Comparison of ENCODE assay signal across 10 cellular contexts in the genomic region with DNA sequence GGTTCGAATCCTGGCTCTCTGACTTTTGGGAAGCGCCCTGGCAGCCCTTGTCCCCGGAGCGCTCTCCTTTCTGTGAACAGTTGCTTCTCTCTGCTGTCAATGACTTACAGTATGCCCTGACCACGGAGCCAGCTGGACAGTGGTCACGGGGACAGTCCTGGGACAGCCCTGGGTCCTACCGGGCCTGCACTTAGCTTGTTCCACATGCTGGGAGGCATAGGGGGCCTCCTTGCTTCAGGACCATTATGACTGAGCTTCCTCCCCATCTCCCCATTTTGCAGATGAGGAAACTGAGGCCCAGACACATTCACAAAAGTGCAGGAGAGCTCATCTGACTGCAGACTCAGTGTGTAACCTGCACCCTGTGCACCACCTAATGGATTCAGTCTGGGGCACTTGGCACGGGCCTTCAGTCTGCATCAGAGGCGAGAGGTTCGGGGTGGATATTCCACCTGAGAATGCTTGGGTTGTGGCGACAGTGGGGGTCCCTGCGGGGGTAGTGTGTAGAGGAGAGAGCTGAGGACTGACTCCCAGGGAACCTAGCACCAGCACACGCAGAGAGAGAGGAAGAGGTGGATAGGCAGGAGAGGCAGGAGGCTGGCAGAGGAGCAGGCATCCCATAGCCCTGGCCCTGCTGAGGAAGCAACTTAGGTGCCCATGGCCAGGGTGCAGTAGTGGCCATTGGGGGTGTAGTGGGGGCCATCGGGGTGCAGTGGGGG. TPM values are rescaled to one million over a fixed set of nuclear protein-coding genes. Genes with fewer than 3 reads are reported as not detected.
A peak's percentile ranks its signal among the peaks of the same experiment; 100 is the strongest.
DNase-seq lines count a peak whose midpoint lies in the region; ATAC-seq and TF ChIP-seq lines count a peak whose summit lies in the region.
"Had no signal": no experiment of that assay in that cellular context is flagged by ENCODE, and none has a peak within 500 bp of the region (broad histone marks: within the 10 kb centered on the region; RNA-seq: fewer than 3 reads in every experiment).

No MANE protein-coding gene starts in this region.

- H3K4me1 Mint-ChIP-seq in Calu3 (ENCODE audit: low read depth, unreplicated experiment) = peaks cover 36% of the 10 kb centered on the region
- H3K4me1 Mint-ChIP-seq in activated CD8-positive, alpha-beta T cell treated with anti-CD3 and anti-CD28 coated beads for 36 hours (ENCODE audit: low read depth) = no peaks in the 10 kb centered on the region

- BruUV-seq in Calu3 (replicated peaks; lab: Mats Ljungman, UMichigan) = no TSS peak

- no peaks in the 10 kb centered on the region for H3K9me3 Mint-ChIP-seq in Calu3 (ENCODE audit: low read depth, unreplicated experiment)
- no peaks in the 10 kb centered on the region for H3K9me3 Mint-ChIP-seq in activated CD8-positive, alpha-beta T cell treated with anti-CD3 and anti-CD28 coated beads for 36 hours

- CTCF ChIA-PET in Calu3 (lab: Charles Lee) = no interaction called here
- CTCF ChIA-PET in activated CD8-positive, alpha-beta T cell treated with anti-CD3 and anti-CD28 coated beads for 36 hours (lab: Charles Lee) = interaction anchor here (0.9 kb wide), 1 partner anchor 17 kb away, joined by 3 read pairs; no protein-coding TSS in a partner anchor

- H3K27ac Mint-ChIP-seq in Calu3 (ENCODE audit: unreplicated experiment) = peak overlapping the region; percentile 88
- H3K27ac Mint-ChIP-seq in activated CD8-positive, alpha-beta T cell treated with anti-CD3 and anti-CD28 coated beads for 36 hours = no peak overlapping the region
- H3K27ac Mint-ChIP-seq: naive B cell had no signal

- no peaks in the 10 kb centered on the region for H3K27me3 Mint-ChIP-seq in Calu3 (ENCODE audit: unreplicated experiment)
- H3K27me3 Mint-ChIP-seq in activated CD8-positive, alpha-beta T cell treated with anti-CD3 and anti-CD28 coated beads for 36 hours = peaks cover 24% of the 10 kb centered on the region

- H3K4me3 ChIP-seq in fibroblast of villous mesenchyme (ENCODE audit: low read depth, low read length) = peak overlapping the region; percentile 82

- intact Hi-C loops in Calu3 (cut with micrococcal nuclease; ENCODE audit: unreplicated experiment) = loop anchor here (10.0 kb wide), 1 partner anchor 68 kb away; no protein-coding TSS in a partner anchor
- intact Hi-C loops in activated CD8-positive, alpha-beta T cell treated with anti-CD3 and anti-CD28 coated beads for 36 hours (cut with micrococcal nuclease) = no loop called here
- intact Hi-C loops in posterior vena cava (cut with DNase I) = loop anchor here in 1 of 2 donors (10.0 kb wide), 1 partner anchor 108 kb away; no protein-coding TSS in a partner anchor

- DNase-seq in Calu3 = no peak
- no peak for DNase-seq in activated CD8-positive, alpha-beta T cell treated with anti-CD3 and anti-CD28 coated beads for 36 hours
- DNase-seq in fibroblast of villous mesenchyme (ENCODE audit: low read depth) = no peak
- peak; percentile 55 for DNase-seq in posterior vena cava (ENCODE audit: low spot score)
- no peak for DNase-seq in NCI-H1105 (lab: John Stamatoyannopoulos, UW)
- no peak for DNase-seq in epidermal melanocyte (ENCODE audit: insufficient read length, low spot score)
- DNase-seq in effector CD4-positive, alpha-beta T cell = no peak
- DNase-seq: naive B cell, NCI-H187 treated with DMSO at 0.1 percent for 48 hours had no signal

- peak overlapping the region; percentile 67 for H3K4me3 Mint-ChIP-seq in Calu3 (ENCODE audit: low read depth, unreplicated experiment)
- peak overlapping the region; percentile 36 for H3K4me3 Mint-ChIP-seq in activated CD8-positive, alpha-beta T cell treated with anti-CD3 and anti-CD28 coated beads for 36 hours

- H3K36me3 Mint-ChIP-seq in Calu3 (ENCODE audit: insufficient read depth, unreplicated experiment) = peaks cover 32% of the 10 kb centered on the region
- H3K36me3 Mint-ChIP-seq in activated CD8-positive, alpha-beta T cell treated with anti-CD3 and anti-CD28 coated beads for 36 hours (ENCODE audit: low read depth) = peaks cover 1% of the 10 kb centered on the region

- POLR2A ChIA-PET in activated CD8-positive, alpha-beta T cell treated with anti-CD3 and anti-CD28 coated beads for 36 hours (lab: Charles Lee) = no interaction called here

- no peak for TF ChIP-seq CTCF in Calu3 (IDR thresholded peaks at IDR 0.05; ENCODE audit: unreplicated experiment)
- no peak for TF ChIP-seq CTCF in activated CD8-positive, alpha-beta T cell treated with anti-CD3 and anti-CD28 coated beads for 36 hours (IDR thresholded peaks at IDR 0.05)
- no peak for TF ChIP-seq CTCF in fibroblast of villous mesenchyme (IDR thresholded peaks at IDR 0.05; ENCODE audit: insufficient read depth, low read depth, low read length)

- ATAC-seq in activated CD8-positive, alpha-beta T cell treated with anti-CD3 and anti-CD28 coated beads for 36 hours = no peak
- no peak for ATAC-seq in HG03469 (IDR thresholded peaks at IDR 0.05; ENCODE audit: unreplicated experiment)

RNA-seq across cellular contexts. Expression of gene DOCK1, which starts 1.6 kb away (rescaled TPM):
- total RNA-seq in Calu3 (2022) (29.1 and 34.2 TPM in 2 replicates), fibroblast of villous mesenchyme (87.9 and 99.7 TPM in 2 replicates), posterior vena cava (10 to 100 TPM; 46.7 to 50.8 TPM)
- total RNA-seq in activated CD8-positive, alpha-beta T cell treated with anti-CD3 and anti-CD28 coated beads for 36 hours = under 1 TPM; 0.14 to 0.18 TPM

Comparison
In these comparisons a context has a peak if more than half of its experiments do, and no peak if none do; other contexts are left out.
1. RNA of gene DOCK1, which starts 1.6 kb away (total RNA-seq): 87.9 to 99.7 TPM in fibroblast of villous mesenchyme, 46.7 to 50.8 TPM in posterior vena cava and 29.1 to 34.2 TPM in Calu3; 0.14 to 0.18 TPM in activated CD8-positive, alpha-beta T cell treated with anti-CD3 and anti-CD28 coated beads for 36 hours; every median in the first group is over 10 times any median in the second.